In genomic region chr11:3095712-3096361, GRCh38 we compare ENCODE assay signal across 7 cellular contexts. TPM values are rescaled to one million over a fixed set of nuclear protein-coding genes. Genes with fewer than 3 reads are reported as not detected.
DNase-seq lines count a peak whose midpoint lies in the region; ATAC-seq and TF ChIP-seq lines count a peak whose summit lies in the region.

No MANE protein-coding gene starts in this region.

- TF ChIP-seq EP300 in transverse colon (IDR thresholded peaks at IDR 0.05; ENCODE audit: low read depth), result no peak

- TF ChIP-seq CTCF in right lobe of liver (IDR thresholded peaks at IDR 0.05) (no peak), transverse colon (IDR thresholded peaks at IDR 0.05) (no peak)

- DNase-seq in NCI-H69 (lab: John Stamatoyannopoulos, UW), result peak; percentile 25
- DNase-seq in ecto neural progenitor cell (ENCODE audit: low spot score), result peak; percentile 36
- no peak for DNase-seq in right lobe of liver
- no peak for DNase-seq in transverse colon
- DNase-seq in activated gamma-delta T cell (lab: John Stamatoyannopoulos, UW), result no peak
- no peak for DNase-seq in activated CD4-positive, CD25-positive, alpha-beta regulatory T cell treated with anti-CD3 and anti-CD28 coated beads, Interleukin-2, amount 50 U/mL, for 72 hours
- DNase-seq in midbrain (lab: John Stamatoyannopoulos, UW), result no peak

- H3K4me1 ChIP-seq in right lobe of liver, result no peaks in the 10 kb centered on the region
- H3K4me1 ChIP-seq in transverse colon, result peaks cover 0 to 3% (median 0%) of the 10 kb centered on the region in 4 donors

- H3K36me3 ChIP-seq in right lobe of liver (no peaks in the 10 kb centered on the region), transverse colon (peaks cover 0 to 11% (median 4%) of the 10 kb centered on the region in 4 donors)

- ATAC-seq in right lobe of liver, result peak; percentile 23 to 66 (median 52)

- in situ Hi-C loops in transverse colon (cut with MboI; ENCODE audit: low pct_ligation_motif_present in 1 of 4, low pct_unique_long_range_greater_than_20kb in 1 of 4, low sequenced_read_pairs in 3 of 4), result loop anchor here in 3 of 4 donors (5.0 to 25.0 kb wide), 3 partner anchors 61 to 559 kb away; no protein-coding TSS in a partner anchor

- peak overlapping the region; percentile 34 to 76 (median 44) for H3K27ac ChIP-seq in right lobe of liver
- peak overlapping the region; percentile 13 to 72 (median 35) for H3K27ac ChIP-seq in transverse colon

- TF ChIP-seq POLR2A in right lobe of liver (IDR thresholded peaks at IDR 0.05) (no peak), transverse colon (IDR thresholded peaks at IDR 0.05) (no peak)

- intact Hi-C loops in right lobe of liver (cut with DNase I), result no loop called here
- intact Hi-C loops in transverse colon (cut with DNase I; ENCODE audit: low total_unique reads), result no loop called here

- 25% methylated on average over 12 of the region's 15 CpGs for WGBS in right lobe of liver (ENCODE audit: insufficient coverage, low coverage, low lambda C conversion rate, missing lambda C conversion rate)
- 59 to 61% methylated on average over 14 to 15 of the region's 15 CpGs for WGBS in transverse colon (ENCODE audit: low coverage in 1 of 2), 2 donors

- no peaks in the 10 kb centered on the region for H3K9me3 ChIP-seq in right lobe of liver
- H3K9me3 ChIP-seq in transverse colon, result no peaks in the 10 kb centered on the region

- H3K4me3 ChIP-seq in right lobe of liver (no peak overlapping the region), transverse colon (no peak overlapping the region)

- H3K27me3 ChIP-seq in right lobe of liver (no peaks in the 10 kb centered on the region), transverse colon (no peaks in the 10 kb centered on the region)

RNA-seq across cellular contexts. Expression of gene CARS1, which starts 38.6 kb away (rescaled TPM):
- 10 to 100 TPM; 17.3 to 44.7 (median 22.7) TPM for total RNA-seq in right lobe of liver
- total RNA-seq in transverse colon, result 10 to 100 TPM; 37.0 to 61.3 (median 52.3) TPM

Comparison
In these comparisons a context has a peak if more than half of its experiments do, and no peak if none do; other contexts are left out.
1. DNase-seq: peak in NCI-H69 (single experiment) and ecto neural progenitor cell (single experiment); none in right lobe of liver (0 of 3), transverse colon (single experiment), activated gamma-delta T cell (single experiment), activated CD4-positive, CD25-positive, alpha-beta regulatory T cell treated with anti-CD3 and anti-CD28 coated beads, Interleukin-2, amount 50 U/mL, for 72 hours (single experiment) and midbrain (single experiment).